Comparison of ENCODE assay signal across 8 cellular contexts in the genomic region with DNA sequence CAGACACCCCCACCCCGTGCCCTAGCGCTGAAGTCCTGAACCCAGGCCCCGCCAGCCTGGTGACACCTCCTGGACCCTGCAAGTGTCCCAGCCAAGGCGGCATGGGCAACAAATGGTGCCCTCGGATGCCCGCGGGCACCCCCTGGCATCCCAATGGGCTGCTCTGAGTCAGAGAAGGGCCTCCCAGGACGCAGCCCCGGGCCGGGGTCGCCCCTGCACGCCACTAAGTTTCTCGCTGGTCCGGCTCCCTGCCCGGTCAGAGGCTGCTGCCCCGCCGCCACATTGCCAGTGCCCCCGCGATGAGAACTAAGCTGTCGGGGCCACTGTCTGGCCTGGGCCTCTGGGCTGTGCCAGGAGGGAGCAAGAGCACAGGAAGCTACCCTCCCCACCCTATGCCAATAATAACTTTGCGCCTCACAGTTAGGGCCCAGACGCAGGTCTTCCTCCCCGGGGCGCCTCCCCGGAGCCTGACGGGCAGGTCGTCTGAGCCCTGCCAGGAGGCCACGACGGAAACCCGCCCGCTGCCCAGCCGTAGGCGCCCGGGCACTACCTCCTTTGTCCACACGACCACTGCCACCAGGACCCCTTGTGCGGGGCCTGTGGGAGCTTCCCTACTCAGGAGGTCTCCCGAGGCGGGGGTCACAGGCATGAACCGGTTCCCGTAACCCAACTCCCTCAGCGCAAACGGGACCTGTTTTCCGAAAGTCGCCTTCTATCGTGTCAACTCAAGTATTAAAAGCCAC. TPM values are rescaled to one million over a fixed set of nuclear protein-coding genes. Genes with fewer than 3 reads are reported as not detected.
DNase-seq lines count a peak whose midpoint lies in the region; ATAC-seq, FAIRE-seq and TF ChIP-seq lines count a peak whose summit lies in the region.

No MANE protein-coding gene starts in this region.

- H3K79me2 ChIP-seq in OCI-LY1 (ENCODE audit: insufficient read depth, low read length): no peaks in the 10 kb centered on the region

- H3F3A ChIP-seq in OCI-LY1 (ENCODE audit: insufficient read depth, low read length): no peaks in the 10 kb centered on the region

- H3K4me3 ChIP-seq in GM08714 (ENCODE audit: low read length) (peak overlapping the region; percentile 64), OCI-LY1 (ENCODE audit: low read depth, low read length, poor library complexity, severe bottlenecking) (peak overlapping the region; percentile 19), body of pancreas (peak overlapping the region; percentile 64 to 65), lower lobe of right lung (peak overlapping the region; percentile 73), tibial artery (peak overlapping the region; percentile 48 to 64)

- FAIRE-seq in frontal cortex (lab: Jason Lieb, UNC): no peak

- H3K27me3 ChIP-seq in OCI-LY1 (ENCODE audit: insufficient read depth, low read length) (peaks cover 21% of the 10 kb centered on the region; the same call in 1 of the 2 replicates), body of pancreas (no peaks in the 10 kb centered on the region), lower lobe of right lung (ENCODE audit: low read depth) (no peaks in the 10 kb centered on the region), tibial artery (peaks cover 0 to 26% of the 10 kb centered on the region in 2 donors)

- H3K9me3 ChIP-seq in OCI-LY1 (ENCODE audit: low read length) (no peaks in the 10 kb centered on the region), body of pancreas (no peaks in the 10 kb centered on the region), lower lobe of right lung (no peaks in the 10 kb centered on the region), tibial artery (no peaks in the 10 kb centered on the region)

- WGBS in body of pancreas, 2 donors: 0 to 2% methylated on average over 7 to 44 of the region's 45 CpGs

- H3K4me1 ChIP-seq in OCI-LY1 (ENCODE audit: insufficient read depth, low read length, severe bottlenecking) (no peaks in the 10 kb centered on the region), body of pancreas (peaks cover 57% of the 10 kb centered on the region), lower lobe of right lung (peaks cover 37% of the 10 kb centered on the region), tibial artery (peaks cover 0 to 38% (median 30%) of the 10 kb centered on the region in 4 donors)

- TF ChIP-seq CTCF in OCI-LY1 (IDR thresholded peaks at IDR 0.05; ENCODE audit: low read length) (no peak), body of pancreas (IDR thresholded peaks at IDR 0.05) (peak in 4 of 7 experiments; percentile 12 to 46 (median 22)), lower lobe of right lung (IDR thresholded peaks at IDR 0.05) (no peak), tibial artery (IDR thresholded peaks at IDR 0.05) (peak in 1 of 2 experiments; percentile 15)

- no peak for ATAC-seq in body of pancreas
- ATAC-seq in lower lobe of right lung: peak; percentile 0 to 1
- no peak for ATAC-seq in GM19463 (IDR thresholded peaks at IDR 0.05; ENCODE audit: unreplicated experiment)

- H3K9ac ChIP-seq in OCI-LY1 (ENCODE audit: low read length): no peak overlapping the region

- no peaks in the 10 kb centered on the region for H4K20me1 ChIP-seq in OCI-LY1 (ENCODE audit: insufficient read depth, low read length)

- H3K27ac ChIP-seq in OCI-LY1 (ENCODE audit: low read depth, low read length, poor library complexity, severe bottlenecking): no peak overlapping the region
- H3K27ac ChIP-seq in body of pancreas: peak overlapping the region; percentile 62 to 87 (median 69)
- H3K27ac ChIP-seq in lower lobe of right lung: peak overlapping the region; percentile 64
- H3K27ac ChIP-seq in tibial artery: peak overlapping the region; percentile 11 to 25

- H2AFZ ChIP-seq in OCI-LY1 (ENCODE audit: low read length): no peak overlapping the region

- peak overlapping the region; percentile 26; the same call in 1 of the 2 replicates for H3K4me2 ChIP-seq in OCI-LY1 (ENCODE audit: low read length)

- DNase-seq in body of pancreas (peak; percentile 50 to 65 (median 58)), lower lobe of right lung (no peak), tibial artery (no peak), frontal cortex (ENCODE audit: low spot score in 2 of 2) (no peak), medulla oblongata (ENCODE audit: extremely low spot score) (no peak)

- no peaks in the 10 kb centered on the region for H3K9me2 ChIP-seq in OCI-LY1 (ENCODE audit: low read depth, low read length)

- no peaks in the 10 kb centered on the region for H3K36me3 ChIP-seq in OCI-LY1 (ENCODE audit: insufficient read depth, low read length)
- no peaks in the 10 kb centered on the region for H3K36me3 ChIP-seq in body of pancreas (replicated peaks in 1 of 2; ENCODE audit: insufficient read depth in 1 of 2, low read depth in 2 of 2)
- H3K36me3 ChIP-seq in lower lobe of right lung: no peaks in the 10 kb centered on the region
- H3K36me3 ChIP-seq in tibial artery: no peaks in the 10 kb centered on the region

- intact Hi-C loops in body of pancreas (cut with DNase I) (no loop called here), lower lobe of right lung (cut with DNase I) (no loop called here), tibial artery (cut with DNase I; ENCODE audit: low total_unique reads) (no loop called here)

- TF ChIP-seq POLR2A in body of pancreas (IDR thresholded peaks at IDR 0.05): peak; percentile 26 to 31 (median 28)

RNA-seq across cellular contexts. Expression of gene ZFPM1, which starts 1.4 kb away (rescaled TPM):
- total RNA-seq in body of pancreas (10 to 100 TPM; 10.9 to 11.4 TPM), lower lobe of right lung (5.6 TPM), frontal cortex (1.2 TPM)

Comparison
In these comparisons a context has a peak if more than half of its experiments do, and no peak if none do; other contexts are left out.
1. H3K4me3 ChIP-seq: peak in every context shown above with its lines; median percentile 73 in lower lobe of right lung; 64 in body of pancreas; 64 in GM08714; 56 in tibial artery; 19 in OCI-LY1.
2. CTCF ChIP-seq: peak in body of pancreas (4 of 7); none in OCI-LY1 (single experiment) and lower lobe of right lung (single experiment).
3. ATAC-seq: peak in lower lobe of right lung (2 of 2); none in body of pancreas (single experiment) and GM19463 (single experiment).
4. DNase-seq: peak in body of pancreas (4 of 4); none in lower lobe of right lung (single experiment), tibial artery (0 of 2), frontal cortex (0 of 2) and medulla oblongata (single experiment).